Comparison of ENCODE assay signal across 18 cellular contexts in the genomic region with DNA sequence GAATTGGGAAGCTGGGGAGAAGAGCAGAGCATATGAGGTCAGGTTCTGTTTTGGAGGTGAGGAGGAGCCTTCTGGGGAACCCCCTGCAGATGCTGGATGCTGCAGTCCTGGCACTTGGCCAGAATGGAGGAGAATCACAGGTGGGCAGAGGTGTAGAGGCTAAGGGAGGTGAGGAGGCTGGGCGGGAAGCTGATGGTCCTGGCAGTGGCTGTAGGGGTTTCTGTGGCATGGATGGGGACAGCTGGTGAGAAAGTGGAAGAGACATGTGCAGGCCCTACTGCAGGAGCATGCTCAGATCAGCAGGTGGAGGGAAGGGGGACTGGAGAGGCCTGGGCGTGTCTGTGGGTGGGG.
A peak's percentile ranks its signal among the peaks of the same experiment; 100 is the strongest.
DNase-seq lines count a peak whose midpoint lies in the region; ATAC-seq, FAIRE-seq and TF ChIP-seq lines count a peak whose summit lies in the region.
"Had no signal": no experiment of that assay in that cellular context is flagged by ENCODE, and none has a peak within 500 bp of the region (broad histone marks: within the 10 kb centered on the region; RNA-seq: fewer than 3 reads in every experiment).

No MANE protein-coding gene starts in this region.

- POLR2A ChIA-PET in K562 (lab: Yijun Ruan, JAX) = no interaction called here

- no peak for TF ChIP-seq CTCF in K562 (IDR thresholded peaks at IDR 0.05 in 2 of 3, conservative IDR thresholded peaks at IDR 0.05 in 1 of 3; ENCODE audit: insufficient read depth in 2 of 3, low read depth in 1 of 3, low read length in 3 of 3)

- CTCF ChIA-PET in K562 (lab: Yijun Ruan, JAX; ENCODE audit: low intra/inter-chr PET ratio) = no interaction called here

- H3K4me3 ChIP-seq in K562 (no peak overlapping the region), aorta (ENCODE audit: low read length in 2 of 2) (no peak overlapping the region)
- H3K4me3 ChIP-seq: GM23338 had no signal

- no peaks in the 10 kb centered on the region for H3K9me1 ChIP-seq in K562 (ENCODE audit: control insufficient read depth, insufficient read depth, low read length)

- TF ChIP-seq EP300 in K562 (IDR thresholded peaks at IDR 0.05; ENCODE audit: low read length) = no peak

- H3K4me1 ChIP-seq in K562 (replicated peaks in 1 of 2; ENCODE audit: control insufficient read depth in 2 of 2, insufficient read depth in 2 of 2, low read length in 2 of 2) (no peaks in the 10 kb centered on the region), aorta (ENCODE audit: control insufficient read depth in 1 of 2, insufficient read depth in 2 of 2, low read length in 2 of 2) (no peaks in the 10 kb centered on the region)
- H3K4me1 ChIP-seq: BE2C had no signal

- H4K20me1 ChIP-seq in K562 (replicated peaks; ENCODE audit: control insufficient read depth, insufficient read depth, low read length) = no peaks in the 10 kb centered on the region; the same call in 1 of the 2 replicates

- H3K9me3 ChIP-seq in K562 (replicated peaks; ENCODE audit: control insufficient read depth, insufficient read depth, low read depth, low read length) (no peaks in the 10 kb centered on the region), aorta (ENCODE audit: control insufficient read depth, low read length) (no peaks in the 10 kb centered on the region)
- H3K9me3 ChIP-seq: BE2C had no signal

- intact Hi-C loops in Right ventricle myocardium superior (cut with DNase I) (no loop called here), left ventricle myocardium superior (cut with micrococcal nuclease) (no loop called here), K562 (cut with micrococcal nuclease) (no loop called here), aorta (cut with DNase I) (loop anchor here in 1 of 2 donors (5.0 kb wide), 1 partner anchor 443 kb away; no protein-coding TSS in a partner anchor)

- no peak for TF ChIP-seq RAD21 in K562 (CRISPR knock-in tag; conservative IDR thresholded peaks at IDR 0.05 in 1 of 2, IDR thresholded peaks at IDR 0.05 in 1 of 2)

- H3K27me3 ChIP-seq in K562 (ENCODE audit: control insufficient read depth in 2 of 2, insufficient read depth in 2 of 2, low read length in 2 of 2) (peaks cover 0 to 4% of the 10 kb centered on the region in 2 experiments; a peak in 2 of 5 replicates), aorta (ENCODE audit: control insufficient read depth in 1 of 2, insufficient read depth in 2 of 2, low read length in 1 of 2) (no peaks in the 10 kb centered on the region)
- H3K27me3 ChIP-seq: BE2C had no signal

- H3K4me2 ChIP-seq in K562 (ENCODE audit: insufficient read depth, low read length) = no peak overlapping the region
- H3K4me2 ChIP-seq: GM23338 had no signal

- no peak overlapping the region for H2AFZ ChIP-seq in K562 (ENCODE audit: low read depth, low read length)
- H2AFZ ChIP-seq: GM23338 had no signal

- H3K27ac ChIP-seq in K562 (ENCODE audit: extremely low read depth, low read depth, low read length) (no peak overlapping the region), aorta (ENCODE audit: low read depth in 1 of 2, low read length in 2 of 2) (no peak overlapping the region)
- H3K27ac ChIP-seq: C4-2B had no signal

- ATAC-seq in Right ventricle myocardium superior (ENCODE audit: poor library complexity) = no peak
- no peak for ATAC-seq in left ventricle myocardium superior
- ATAC-seq in K562 = no peak
- ATAC-seq in aorta (ENCODE audit: low FRiP score) = no peak
- ATAC-seq in HG03460 (IDR thresholded peaks at IDR 0.05; ENCODE audit: unreplicated experiment) = no peak
- ATAC-seq: GM23338 had no signal

- in situ Hi-C loops in K562 (cut with MboI) = loop anchor here (5.0 kb wide), 1 partner anchor 233 kb away; no protein-coding TSS in a partner anchor

- no peak for TF ChIP-seq POLR2A in K562 (conservative IDR thresholded peaks at IDR 0.05)

- 6% methylated on average over 2 of the region's 2 CpGs for WGBS in K562 (ENCODE audit: insufficient coverage, low coverage, missing lambda C conversion rate)
- WGBS in aorta, 2 donors = 97 to 100% methylated on average over 2 of the region's 2 CpGs

- peak; percentile 29 for DNase-seq in Right ventricle myocardium superior
- DNase-seq in left ventricle myocardium superior = no peak
- DNase-seq in K562 (ENCODE audit: extremely low read depth in 1 of 4, low spot score in 3 of 4) = no peak
- peak; percentile 30 for DNase-seq in myocyte (ENCODE audit: low read depth)
- DNase-seq in aorta = peak; percentile 30 to 52
- DNase-seq in HuH-7 (ENCODE audit: low spot score) = no peak
- DNase-seq: BE2C; CD4-positive, alpha-beta memory T cell; DMS79; EL; H7; IMR-90 had no signal

- BruUV-seq in K562 (replicated peaks; lab: Mats Ljungman, UMichigan) = no TSS peak

- no peaks in the 10 kb centered on the region for H3K79me2 ChIP-seq in K562 (ENCODE audit: control insufficient read depth, insufficient read depth, low read length)

- H3K36me3 ChIP-seq in K562 (ENCODE audit: control insufficient read depth, insufficient read depth, low read length) = no peaks in the 10 kb centered on the region
- H3K36me3 ChIP-seq in aorta (ENCODE audit: control insufficient read depth in 1 of 2, insufficient read depth in 2 of 2, low read length in 1 of 2) = no peaks in the 10 kb centered on the region
- H3K36me3 ChIP-seq: BE2C had no signal

- H3K9ac ChIP-seq in K562 (ENCODE audit: insufficient read depth in 1 of 2, low read depth in 2 of 2, low read length in 2 of 2) = no peak overlapping the region

- FAIRE-seq in K562 (lab: Jason Lieb, UNC) = no peak
- FAIRE-seq: A204.1, G401.6, GM12891 had no signal

TF ChIP-seq in K562, 482 proteins besides CTCF, POLR2A, EP300 and RAD21:
- peak; percentile 72 for TF ChIP-seq NFIC (IDR thresholded peaks at IDR 0.05)
- peak in 1 of 2 experiments; percentile 25; a peak in 1 of 4 replicates for TF ChIP-seq NRF1 (conservative IDR thresholded peaks at IDR 0.05 in 1 of 2, IDR thresholded peaks at IDR 0.05 in 1 of 2)
- TF ChIP-seq, protein P1, sequence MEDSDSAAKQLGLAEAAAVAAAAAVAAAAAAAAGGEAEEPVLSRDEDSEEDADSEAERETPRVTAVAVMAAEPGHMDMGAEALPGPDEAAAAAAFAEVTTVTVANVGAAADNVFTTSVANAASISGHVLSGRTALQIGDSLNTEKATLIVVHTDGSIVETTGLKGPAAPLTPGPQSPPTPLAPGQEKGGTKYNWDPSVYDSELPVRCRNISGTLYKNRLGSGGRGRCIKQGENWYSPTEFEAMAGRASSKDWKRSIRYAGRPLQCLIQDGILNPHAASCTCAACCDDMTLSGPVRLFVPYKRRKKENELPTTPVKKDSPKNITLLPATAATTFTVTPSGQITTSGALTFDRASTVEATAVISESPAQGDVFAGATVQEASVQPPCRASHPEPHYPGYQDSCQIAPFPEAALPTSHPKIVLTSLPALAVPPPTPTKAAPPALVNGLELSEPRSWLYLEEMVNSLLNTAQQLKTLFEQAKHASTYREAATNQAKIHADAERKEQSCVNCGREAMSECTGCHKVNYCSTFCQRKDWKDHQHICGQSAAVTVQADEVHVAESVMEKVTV (CRISPR knock-in tag; IDR thresholded peaks at IDR 0.05) = no peak

Comparison
In these comparisons a context has a peak if more than half of its experiments do, and no peak if none do; other contexts are left out.
1. DNase-seq: peak in Right ventricle myocardium superior (single experiment), myocyte (single experiment) and aorta (2 of 2); none in left ventricle myocardium superior (single experiment), K562 (0 of 4) and HuH-7 (single experiment).